In the genomic region with DNA sequence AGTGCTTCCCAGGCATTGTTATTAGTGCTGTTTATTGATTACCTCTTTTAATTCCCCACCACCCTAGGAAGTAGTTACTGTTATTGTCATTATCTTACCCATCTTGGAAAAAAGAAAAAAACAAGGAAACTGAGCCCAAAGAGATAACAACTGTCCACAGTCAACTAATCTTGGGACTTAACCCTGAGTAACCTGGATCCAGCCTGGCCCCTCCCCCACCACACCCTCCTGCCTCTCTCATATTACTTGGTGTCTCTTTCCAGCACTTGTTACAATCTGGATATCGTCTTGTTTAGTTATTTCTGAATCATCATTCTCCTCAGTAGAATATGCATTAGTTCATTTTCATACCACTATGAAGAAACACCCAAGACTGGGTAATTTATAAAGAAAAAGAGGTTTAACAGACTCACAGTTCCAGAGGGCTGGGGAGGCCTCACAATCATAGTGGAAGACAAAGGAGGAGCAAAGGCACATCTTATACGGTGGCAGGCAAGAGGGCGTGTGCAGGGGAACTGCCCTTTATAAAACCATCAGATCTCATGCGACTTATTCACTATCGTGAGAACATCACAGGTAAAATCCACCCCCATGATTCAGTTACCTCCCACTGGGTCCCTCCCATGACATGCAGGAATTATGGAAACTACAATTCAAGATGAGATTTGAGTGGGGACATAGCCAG, we compare ENCODE assay signal across 22 cellular contexts.
A peak's percentile ranks its signal among the peaks of the same experiment; 100 is the strongest.
DNase-seq lines count a peak whose midpoint lies in the region; ATAC-seq and TF ChIP-seq lines count a peak whose summit lies in the region.
"Had no signal": no experiment of that assay in that cellular context is flagged by ENCODE, and none has a peak within 500 bp of the region (broad histone marks: within the 10 kb centered on the region; RNA-seq: fewer than 3 reads in every experiment).

No MANE protein-coding gene starts in this region.

- no peaks in the 10 kb centered on the region for H3K27me3 Mint-ChIP-seq in activated CD4-positive, alpha-beta T cell treated with anti-CD3 and anti-CD28 coated beads for 36 hours
- no peaks in the 10 kb centered on the region for H3K27me3 Mint-ChIP-seq in activated T-helper 1 cell treated with anti-CD3 and anti-CD28 coated beads, Interleukin-12 subunit alpha, Interleukin-12 subunit beta, Interleukin-2, Interleukin-4 antibody, amounts not matched to agents 30 ng/mL and 10 ng/mL and 1 ng/mL, durations not matched to agents 14 hours and 24 hours and 36 hours (ENCODE audit: insufficient read depth)
- H3K27me3 Mint-ChIP-seq: CD4-positive, alpha-beta memory T cell had no signal

- intact Hi-C loops in activated CD4-positive, alpha-beta T cell treated with anti-CD3 and anti-CD28 coated beads for 36 hours (cut with DNase I, micrococcal nuclease): no loop called here
- intact Hi-C loops in activated T-helper 1 cell treated with anti-CD3 and anti-CD28 coated beads, Interleukin-12 subunit alpha, Interleukin-12 subunit beta, Interleukin-2, Interleukin-4 antibody, amounts not matched to agents 30 ng/mL and 10 ng/mL and 1 ng/mL, durations not matched to agents 14 hours and 24 hours and 36 hours (cut with micrococcal nuclease): no loop called here
- intact Hi-C loops in posterior vena cava (cut with DNase I): no loop called here

- H3K9me3 ChIP-seq in WERI-Rb-1 (ENCODE audit: severe bottlenecking): peaks cover 23% of the 10 kb centered on the region
- H3K9me3 ChIP-seq: A549, BE2C had no signal

- H3K27ac ChIP-seq in WERI-Rb-1: peak overlapping the region; percentile 20
- H3K27ac ChIP-seq: A549; BLaER1 treated with 17β-estradiol and CSF1 and Interleukin-3, amounts not matched to agents 10 nM and 100 nM; GM23248 had no signal

- POLR2A ChIA-PET in activated CD4-positive, alpha-beta T cell treated with anti-CD3 and anti-CD28 coated beads for 36 hours (lab: Charles Lee): no interaction called here

- no peaks in the 10 kb centered on the region for H3K27me3 ChIP-seq in WERI-Rb-1 (ENCODE audit: insufficient read depth, low read depth, severe bottlenecking)
- H3K27me3 ChIP-seq: BE2C; BLaER1 treated with 17β-estradiol and CSF1 and Interleukin-3, amounts not matched to agents 10 nM and 100 nM had no signal

- H3K36me3 Mint-ChIP-seq in activated CD4-positive, alpha-beta T cell treated with anti-CD3 and anti-CD28 coated beads for 36 hours (ENCODE audit: low read depth): no peaks in the 10 kb centered on the region
- H3K36me3 Mint-ChIP-seq in activated T-helper 1 cell treated with anti-CD3 and anti-CD28 coated beads, Interleukin-12 subunit alpha, Interleukin-12 subunit beta, Interleukin-2, Interleukin-4 antibody, amounts not matched to agents 30 ng/mL and 10 ng/mL and 1 ng/mL, durations not matched to agents 14 hours and 24 hours and 36 hours (ENCODE audit: low read depth): peaks cover 10% of the 10 kb centered on the region
- H3K36me3 Mint-ChIP-seq: CD4-positive, alpha-beta memory T cell had no signal

- DNase-seq in activated CD4-positive, alpha-beta T cell treated with anti-CD3 and anti-CD28 coated beads for 36 hours: no peak
- DNase-seq in activated CD4-positive, alpha-beta T cell treated with anti-CD3 and anti-CD28 coated beads, Interleukin-2, amount 50 U/mL, for 4 hours: no peak
- DNase-seq in WERI-Rb-1 (peak; percentile 87), posterior vena cava (ENCODE audit: low spot score) (peak; percentile 32), GM19240 (ENCODE audit: insufficient read length, low spot score) (no peak), cerebellum (ENCODE audit: low spot score) (no peak)
- no peak for DNase-seq in activated T-helper 1 cell treated with anti-CD3 and anti-CD28 coated beads, Interleukin-12 subunit alpha, Interleukin-12 subunit beta, Interleukin-2, Interleukin-4 antibody, amounts not matched to agents 30 ng/mL and 10 ng/mL and 1 ng/mL, durations not matched to agents 14 hours and 24 hours and 36 hours (ENCODE audit: low spot score)
- DNase-seq: 8988T; ACHN; AML-193; BE2C; Calu3; CD4-positive, alpha-beta memory T cell; COR-L47; DMS53; DMS79 treated with DMSO at 0.1 percent for 48 hours; GF-D8; GM23248; H7; HCEC 1CT had no signal

- H3K4me1 Mint-ChIP-seq in activated CD4-positive, alpha-beta T cell treated with anti-CD3 and anti-CD28 coated beads for 36 hours: peaks cover 41% of the 10 kb centered on the region
- peaks cover 15% of the 10 kb centered on the region for H3K4me1 Mint-ChIP-seq in activated T-helper 1 cell treated with anti-CD3 and anti-CD28 coated beads, Interleukin-12 subunit alpha, Interleukin-12 subunit beta, Interleukin-2, Interleukin-4 antibody, amounts not matched to agents 30 ng/mL and 10 ng/mL and 1 ng/mL, durations not matched to agents 14 hours and 24 hours and 36 hours (ENCODE audit: low read depth)

- H3K36me3 ChIP-seq in WERI-Rb-1: no peaks in the 10 kb centered on the region
- H3K36me3 ChIP-seq: BE2C had no signal

- H3K9me3 Mint-ChIP-seq in activated CD4-positive, alpha-beta T cell treated with anti-CD3 and anti-CD28 coated beads for 36 hours (ENCODE audit: low read depth): peaks cover 5% of the 10 kb centered on the region
- H3K9me3 Mint-ChIP-seq in activated T-helper 1 cell treated with anti-CD3 and anti-CD28 coated beads, Interleukin-12 subunit alpha, Interleukin-12 subunit beta, Interleukin-2, Interleukin-4 antibody, amounts not matched to agents 30 ng/mL and 10 ng/mL and 1 ng/mL, durations not matched to agents 14 hours and 24 hours and 36 hours: no peaks in the 10 kb centered on the region
- H3K9me3 Mint-ChIP-seq: CD4-positive, alpha-beta memory T cell had no signal

- CTCF ChIA-PET in activated CD4-positive, alpha-beta T cell treated with anti-CD3 and anti-CD28 coated beads for 36 hours (lab: Charles Lee): no interaction called here

- no peak overlapping the region for H3K4me3 ChIP-seq in WERI-Rb-1 (ENCODE audit: low read depth, low read length)
- H3K4me3 ChIP-seq: A549; BLaER1 treated with 17β-estradiol and CSF1 and Interleukin-3, amounts not matched to agents 10 nM and 100 nM; GM23248 had no signal

- H3K27ac Mint-ChIP-seq in activated CD4-positive, alpha-beta T cell treated with anti-CD3 and anti-CD28 coated beads for 36 hours: peak overlapping the region; percentile 65
- peak overlapping the region; percentile 53 for H3K27ac Mint-ChIP-seq in activated T-helper 1 cell treated with anti-CD3 and anti-CD28 coated beads, Interleukin-12 subunit alpha, Interleukin-12 subunit beta, Interleukin-2, Interleukin-4 antibody, amounts not matched to agents 30 ng/mL and 10 ng/mL and 1 ng/mL, durations not matched to agents 14 hours and 24 hours and 36 hours

- no peak for TF ChIP-seq CTCF in WERI-Rb-1 (IDR thresholded peaks at IDR 0.05; ENCODE audit: low read depth, low read length)

- no peak for ATAC-seq in activated CD4-positive, alpha-beta T cell treated with anti-CD3 and anti-CD28 coated beads for 36 hours
- ATAC-seq: A549 had no signal

- H3K4me3 Mint-ChIP-seq in activated CD4-positive, alpha-beta T cell treated with anti-CD3 and anti-CD28 coated beads for 36 hours: no peak overlapping the region
- H3K4me3 Mint-ChIP-seq in activated T-helper 1 cell treated with anti-CD3 and anti-CD28 coated beads, Interleukin-12 subunit alpha, Interleukin-12 subunit beta, Interleukin-2, Interleukin-4 antibody, amounts not matched to agents 30 ng/mL and 10 ng/mL and 1 ng/mL, durations not matched to agents 14 hours and 24 hours and 36 hours: no peak overlapping the region
- H3K4me3 Mint-ChIP-seq: CD4-positive, alpha-beta memory T cell had no signal

Comparison
In these comparisons a context has a peak if more than half of its experiments do, and no peak if none do; other contexts are left out.
1. DNase-seq: peak in WERI-Rb-1 (single experiment) and posterior vena cava (single experiment); none in activated CD4-positive, alpha-beta T cell treated with anti-CD3 and anti-CD28 coated beads for 36 hours (single experiment), activated CD4-positive, alpha-beta T cell treated with anti-CD3 and anti-CD28 coated beads, Interleukin-2, amount 50 U/mL, for 4 hours (0 of 2), activated T-helper 1 cell treated with anti-CD3 and anti-CD28 coated beads, Interleukin-12 subunit alpha, Interleukin-12 subunit beta, Interleukin-2, Interleukin-4 antibody, amounts not matched to agents 30 ng/mL and 10 ng/mL and 1 ng/mL, durations not matched to agents 14 hours and 24 hours and 36 hours (single experiment), GM19240 (single experiment) and cerebellum (single experiment).